18 cellular contexts compared by ENCODE assay signal in genomic region chr12:125418902-125419564, GRCh38.
DNase-seq lines count a peak whose midpoint lies in the region; ATAC-seq and TF ChIP-seq lines count a peak whose summit lies in the region.
"Had no signal": no experiment of that assay in that cellular context is flagged by ENCODE, and none has a peak within 500 bp of the region (broad histone marks: within the 10 kb centered on the region; RNA-seq: fewer than 3 reads in every experiment).

No MANE protein-coding gene starts in this region.

- ATAC-seq in GM18505 (IDR thresholded peaks at IDR 0.05; ENCODE audit: unreplicated experiment) (peak; percentile 82), HG03159 (IDR thresholded peaks at IDR 0.05; ENCODE audit: unreplicated experiment) (peak; percentile 77)
- no peak for ATAC-seq in CD8-positive, alpha-beta T cell
- ATAC-seq: body of pancreas, PC-3, SK-N-SH treated with all-trans-retinoic acid at 6 μM for 48 hours had no signal

- H3K36me3 Mint-ChIP-seq in CD8-positive, alpha-beta T cell, result no peaks in the 10 kb centered on the region

- TF ChIP-seq CTCF in GM20000 (IDR thresholded peaks at IDR 0.05; ENCODE audit: extremely low read depth, missing control alignments), result no peak
- TF ChIP-seq CTCF in CD8-positive, alpha-beta T cell (IDR thresholded peaks at IDR 0.05), result no peak

- H3K4me3 Mint-ChIP-seq in CD8-positive, alpha-beta T cell, result no peak overlapping the region
- H3K4me3 Mint-ChIP-seq: activated naive CD4-positive, alpha-beta T cell treated with anti-CD3 and anti-CD28 coated beads for 36 hours; nephron had no signal

- no peaks in the 10 kb centered on the region for H3K27me3 ChIP-seq in CD8-positive, alpha-beta T cell (ENCODE audit: insufficient read depth, low read length)
- H3K27me3 ChIP-seq: body of pancreas had no signal

- H3K27me3 Mint-ChIP-seq in CD8-positive, alpha-beta T cell (ENCODE audit: low read depth), result no peaks in the 10 kb centered on the region

- H3K27ac Mint-ChIP-seq in CD8-positive, alpha-beta T cell, result no peak overlapping the region
- H3K27ac Mint-ChIP-seq: activated naive CD4-positive, alpha-beta T cell treated with anti-CD3 and anti-CD28 coated beads for 36 hours; nephron had no signal

- H3K9me3 Mint-ChIP-seq in CD8-positive, alpha-beta T cell, result peaks cover 13% of the 10 kb centered on the region

- intact Hi-C loops in CD8-positive, alpha-beta T cell (cut with DNase I, micrococcal nuclease), result no loop called here

- CTCF ChIA-PET in CD8-positive, alpha-beta T cell (lab: Charles Lee), result no interaction called here

- no peak overlapping the region for H3K4me3 ChIP-seq in CD8-positive, alpha-beta T cell (ENCODE audit: low read depth, low read length)
- H3K4me3 ChIP-seq: body of pancreas, lung had no signal

- H3K4me1 ChIP-seq in CD8-positive, alpha-beta T cell (ENCODE audit: insufficient read depth, low read length), result no peaks in the 10 kb centered on the region
- H3K4me1 ChIP-seq: body of pancreas had no signal

- POLR2A ChIA-PET in CD8-positive, alpha-beta T cell (lab: Charles Lee), result no interaction called here

- H3K9me3 ChIP-seq in CD8-positive, alpha-beta T cell (ENCODE audit: low read length), result no peaks in the 10 kb centered on the region
- H3K9me3 ChIP-seq: body of pancreas had no signal

- H3K36me3 ChIP-seq in CD8-positive, alpha-beta T cell (ENCODE audit: insufficient read depth, low read length), result no peaks in the 10 kb centered on the region

- DNase-seq in GM20000 (ENCODE audit: low spot score) (peak; percentile 10), RPMI8226 (peak; percentile 20), KG1 (lab: John Stamatoyannopoulos, UW) (no peak), NCI-H187 treated with DMSO at 0.1 percent for 48 hours (lab: John Stamatoyannopoulos, UW) (no peak), hypothalamus (lab: John Stamatoyannopoulos, UW) (no peak)
- DNase-seq in CD8-positive, alpha-beta T cell, result no peak
- DNase-seq: activated naive CD4-positive, alpha-beta T cell treated with anti-CD3 and anti-CD28 coated beads for 36 hours; body of pancreas; MV-4-11; PC-3; retina; stimulated activated CD4-positive, alpha-beta T cell treated with anti-CD3 and anti-CD28 coated beads, Interleukin-2, amount 100 ng/mL, for 24 hours; trophoblast cell had no signal

- no peak for TF ChIP-seq POLR2A in GM18505 (IDR thresholded peaks at IDR 0.05; ENCODE audit: borderline replicate concordance, extremely low read depth, insufficient read depth, insufficient read length)

- H3K4me1 Mint-ChIP-seq in CD8-positive, alpha-beta T cell (ENCODE audit: low read depth), result no peaks in the 10 kb centered on the region
- H3K4me1 Mint-ChIP-seq: nephron had no signal

- H3K27ac ChIP-seq in CD8-positive, alpha-beta T cell (ENCODE audit: low read depth, low read length), result no peak overlapping the region
- H3K27ac ChIP-seq: body of pancreas had no signal

Comparison
In these comparisons a context has a peak if more than half of its experiments do, and no peak if none do; other contexts are left out.
1. DNase-seq: peak in GM20000 (single experiment) and RPMI8226 (single experiment); none in KG1 (single experiment), NCI-H187 treated with DMSO at 0.1 percent for 48 hours (single experiment), hypothalamus (0 of 51) and CD8-positive, alpha-beta T cell (0 of 7).